Comparison of ENCODE assay signal across 12 cellular contexts in genomic region chr5:94785111-94785510, GRCh38.
DNase-seq lines count a peak whose midpoint lies in the region; ATAC-seq and TF ChIP-seq lines count a peak whose summit lies in the region.
"Had no signal": no experiment of that assay in that cellular context is flagged by ENCODE, and none has a peak within 500 bp of the region (broad histone marks: within the 10 kb centered on the region; RNA-seq: fewer than 3 reads in every experiment).

No MANE protein-coding gene starts in this region.

- H4K8ac ChIP-seq in mesenchymal stem cell (ENCODE audit: low read length): no peak overlapping the region

- no peaks in the 10 kb centered on the region for H3F3A ChIP-seq in SK-N-SH (replicated peaks; ENCODE audit: insufficient read depth)

- H3K79me2 ChIP-seq in SK-N-SH (ENCODE audit: insufficient read depth): no peaks in the 10 kb centered on the region

- no peak overlapping the region for H3K4ac ChIP-seq in mesenchymal stem cell (ENCODE audit: low read depth in 1 of 2, low read length in 2 of 2)

- H3K9me3 ChIP-seq in SK-N-SH: no peaks in the 10 kb centered on the region
- H3K9me3 ChIP-seq in mesenchymal stem cell (ENCODE audit: control insufficient read depth, low read length): no peaks in the 10 kb centered on the region
- no peaks in the 10 kb centered on the region for H3K9me3 ChIP-seq in effector memory CD4-positive, alpha-beta T cell (ENCODE audit: control insufficient read depth, low read length)
- H3K9me3 ChIP-seq: thyroid gland had no signal

- no peak for TF ChIP-seq EP300 in Ishikawa (IDR thresholded peaks at IDR 0.05; ENCODE audit: borderline replicate concordance)
- TF ChIP-seq EP300 in SK-N-SH (IDR thresholded peaks at IDR 0.05; ENCODE audit: borderline replicate concordance in 1 of 2, low read depth in 1 of 2, low read length in 1 of 2): no peak

- no peaks in the 10 kb centered on the region for H3K9me2 ChIP-seq in SK-N-SH

- peak; percentile 54 for TF ChIP-seq CTCF in SK-N-SH (IDR thresholded peaks at IDR 0.05)

- peak; percentile 26 for TF ChIP-seq RAD21 in Ishikawa (IDR thresholded peaks at IDR 0.05; ENCODE audit: low read depth)
- peak; percentile 73 for TF ChIP-seq RAD21 in SK-N-SH (IDR thresholded peaks at IDR 0.05; ENCODE audit: low read length)

- H3K9ac ChIP-seq in SK-N-SH: no peak overlapping the region
- H3K9ac ChIP-seq in mesenchymal stem cell (ENCODE audit: low read length): no peak overlapping the region

- H2BK120ac ChIP-seq in mesenchymal stem cell (ENCODE audit: low read depth, low read length): no peak overlapping the region

- no peak overlapping the region for H3K4me3 ChIP-seq in SK-N-SH (ENCODE audit: low read depth in 2 of 2, low read length in 1 of 2)
- H3K4me3 ChIP-seq in mesenchymal stem cell (ENCODE audit: insufficient read depth in 1 of 2, low read depth in 1 of 2, low read length in 2 of 2): no peak overlapping the region
- no peak overlapping the region for H3K4me3 ChIP-seq in effector memory CD4-positive, alpha-beta T cell (ENCODE audit: insufficient read depth, low read depth, low read length, poor library complexity, severe bottlenecking)
- H3K4me3 ChIP-seq: lung, thyroid gland had no signal

- H3K4me2 ChIP-seq in SK-N-SH (no peak overlapping the region), mesenchymal stem cell (ENCODE audit: low read length, poor library complexity, severe bottlenecking) (no peak overlapping the region)

- no peaks in the 10 kb centered on the region; a peak in 1 of 4 replicates for H3K4me1 ChIP-seq in SK-N-SH (ENCODE audit: control insufficient read depth in 1 of 2, insufficient read depth in 2 of 2, low read depth in 1 of 2, low read length in 1 of 2)
- no peaks in the 10 kb centered on the region for H3K4me1 ChIP-seq in mesenchymal stem cell (ENCODE audit: control insufficient read depth, insufficient read depth, low read depth, low read length)
- H3K4me1 ChIP-seq in effector memory CD4-positive, alpha-beta T cell (ENCODE audit: control insufficient read depth, insufficient read depth, low read length, poor library complexity, severe bottlenecking): no peaks in the 10 kb centered on the region
- H3K4me1 ChIP-seq: thyroid gland had no signal

- H3K27ac ChIP-seq in SK-N-SH (ENCODE audit: low read depth in 2 of 2, low read length in 1 of 2): no peak overlapping the region; a peak in 1 of 4 replicates
- no peak overlapping the region for H3K27ac ChIP-seq in mesenchymal stem cell (ENCODE audit: low read length, poor library complexity, severe bottlenecking)
- H3K27ac ChIP-seq in effector memory CD4-positive, alpha-beta T cell (ENCODE audit: insufficient read depth, low read length, poor library complexity, severe bottlenecking): no peak overlapping the region
- H3K27ac ChIP-seq: thyroid gland had no signal

- H2BK15ac ChIP-seq in mesenchymal stem cell (ENCODE audit: low read depth, poor library complexity, severe bottlenecking): no peak overlapping the region

- H2AK5ac ChIP-seq in mesenchymal stem cell (ENCODE audit: low read length, severe bottlenecking): no peak overlapping the region

- H2AFZ ChIP-seq in SK-N-SH (ENCODE audit: low read depth): no peak overlapping the region
- no peak overlapping the region for H2AFZ ChIP-seq in mesenchymal stem cell (ENCODE audit: low read depth, low read length)

- H3K23ac ChIP-seq in mesenchymal stem cell (ENCODE audit: low read length in 2 of 2): no peak overlapping the region

- no peaks in the 10 kb centered on the region for H3K27me3 ChIP-seq in SK-N-SH (ENCODE audit: insufficient read depth)
- no peaks in the 10 kb centered on the region for H3K27me3 ChIP-seq in mesenchymal stem cell (ENCODE audit: control insufficient read depth in 1 of 2, insufficient read depth in 1 of 2, low read length in 2 of 2)
- no peaks in the 10 kb centered on the region for H3K27me3 ChIP-seq in effector memory CD4-positive, alpha-beta T cell (replicated peaks; ENCODE audit: control insufficient read depth, insufficient read depth, low read length, poor library complexity, severe bottlenecking)
- H3K27me3 ChIP-seq: thyroid gland had no signal

- no peaks in the 10 kb centered on the region for H3K36me3 ChIP-seq in SK-N-SH (replicated peaks in 1 of 2; ENCODE audit: control insufficient read depth in 1 of 2, insufficient read depth in 2 of 2, low read length in 1 of 2)
- peaks cover 0 to 2% of the 10 kb centered on the region in 2 experiments for H3K36me3 ChIP-seq in mesenchymal stem cell (ENCODE audit: control insufficient read depth in 1 of 2, insufficient read depth in 2 of 2, low read depth in 1 of 2, low read length in 2 of 2)
- no peaks in the 10 kb centered on the region for H3K36me3 ChIP-seq in effector memory CD4-positive, alpha-beta T cell (ENCODE audit: control insufficient read depth, insufficient read depth, low read length)
- H3K36me3 ChIP-seq: thyroid gland had no signal

- no peak overlapping the region for H2BK12ac ChIP-seq in mesenchymal stem cell (ENCODE audit: low read length in 2 of 2)

- ATAC-seq in GM18520 (IDR thresholded peaks at IDR 0.05; ENCODE audit: unreplicated experiment): no peak
- no peak for ATAC-seq in HG02840 (IDR thresholded peaks at IDR 0.05; ENCODE audit: low FRiP score, unreplicated experiment)

- CTCF ChIA-PET in SK-N-SH (lab: Yijun Ruan, JAX): interaction anchor here (0.6 to 1.7 kb wide), 25 partner anchors 9 to 1237 kb away, joined by 3 to 8 read pairs (median 3); no protein-coding TSS in a partner anchor

- no peak overlapping the region for H4K91ac ChIP-seq in mesenchymal stem cell (ENCODE audit: low read length)

- no peaks in the 10 kb centered on the region for H3K79me1 ChIP-seq in mesenchymal stem cell (replicated peaks; ENCODE audit: low read length, poor library complexity, severe bottlenecking)

- POLR2A ChIA-PET in SK-N-SH (lab: Yijun Ruan, JAX): no interaction called here

- no peaks in the 10 kb centered on the region for H4K20me1 ChIP-seq in SK-N-SH (ENCODE audit: insufficient read depth)

- DNase-seq in DMS79 (lab: John Stamatoyannopoulos, UW) (peak; percentile 8), SK-N-SH (peak; percentile 24), mesenchymal stem cell (peak; percentile 8), NOMO-1 (lab: John Stamatoyannopoulos, UW; ENCODE audit: unreplicated experiment in 2 of 2) (no peak)
- no peak for DNase-seq in effector memory CD4-positive, alpha-beta T cell
- DNase-seq: central memory CD4-positive, alpha-beta T cell; T-helper 9 cell; thyroid gland had no signal

- no peak overlapping the region for H2BK5ac ChIP-seq in mesenchymal stem cell (ENCODE audit: low read depth, low read length, poor library complexity, severe bottlenecking)

- no peak overlapping the region for H3K14ac ChIP-seq in mesenchymal stem cell (ENCODE audit: low read length in 2 of 2)

- no peak overlapping the region for H3K18ac ChIP-seq in mesenchymal stem cell (ENCODE audit: low read depth in 1 of 2, low read length in 2 of 2)

- WGBS in SK-N-SH (ENCODE audit: low lambda C conversion rate): 63% methylated on average over 2 of the region's 2 CpGs
- WGBS in mesenchymal stem cell: 92% methylated on average over 2 of the region's 2 CpGs

TF ChIP-seq in Ishikawa, 13 proteins besides CTCF, POLR2A, EP300 and RAD21 (continues in another document):
- TF ChIP-seq, protein P1, sequence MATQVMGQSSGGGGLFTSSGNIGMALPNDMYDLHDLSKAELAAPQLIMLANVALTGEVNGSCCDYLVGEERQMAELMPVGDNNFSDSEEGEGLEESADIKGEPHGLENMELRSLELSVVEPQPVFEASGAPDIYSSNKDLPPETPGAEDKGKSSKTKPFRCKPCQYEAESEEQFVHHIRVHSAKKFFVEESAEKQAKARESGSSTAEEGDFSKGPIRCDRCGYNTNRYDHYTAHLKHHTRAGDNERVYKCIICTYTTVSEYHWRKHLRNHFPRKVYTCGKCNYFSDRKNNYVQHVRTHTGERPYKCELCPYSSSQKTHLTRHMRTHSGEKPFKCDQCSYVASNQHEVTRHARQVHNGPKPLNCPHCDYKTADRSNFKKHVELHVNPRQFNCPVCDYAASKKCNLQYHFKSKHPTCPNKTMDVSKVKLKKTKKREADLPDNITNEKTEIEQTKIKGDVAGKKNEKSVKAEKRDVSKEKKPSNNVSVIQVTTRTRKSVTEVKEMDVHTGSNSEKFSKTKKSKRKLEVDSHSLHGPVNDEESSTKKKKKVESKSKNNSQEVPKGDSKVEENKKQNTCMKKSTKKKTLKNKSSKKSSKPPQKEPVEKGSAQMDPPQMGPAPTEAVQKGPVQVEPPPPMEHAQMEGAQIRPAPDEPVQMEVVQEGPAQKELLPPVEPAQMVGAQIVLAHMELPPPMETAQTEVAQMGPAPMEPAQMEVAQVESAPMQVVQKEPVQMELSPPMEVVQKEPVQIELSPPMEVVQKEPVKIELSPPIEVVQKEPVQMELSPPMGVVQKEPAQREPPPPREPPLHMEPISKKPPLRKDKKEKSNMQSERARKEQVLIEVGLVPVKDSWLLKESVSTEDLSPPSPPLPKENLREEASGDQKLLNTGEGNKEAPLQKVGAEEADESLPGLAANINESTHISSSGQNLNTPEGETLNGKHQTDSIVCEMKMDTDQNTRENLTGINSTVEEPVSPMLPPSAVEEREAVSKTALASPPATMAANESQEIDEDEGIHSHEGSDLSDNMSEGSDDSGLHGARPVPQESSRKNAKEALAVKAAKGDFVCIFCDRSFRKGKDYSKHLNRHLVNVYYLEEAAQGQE (IDR thresholded peaks at IDR 0.05; ENCODE audit: low read depth): no peak

TF ChIP-seq in SK-N-SH, 30 proteins besides CTCF, POLR2A, EP300 and RAD21:
- TF ChIP-seq GATA2 (CRISPR knock-in tag; IDR thresholded peaks at IDR 0.05) (peak; percentile 2; the same call in 1 of the 2 replicates), TAF1 (IDR thresholded peaks at IDR 0.05; ENCODE audit: borderline replicate concordance, low read depth, low read length) (no peak), EZH2phosphoT487 (IDR thresholded peaks at IDR 0.05; ENCODE audit: borderline replicate concordance, low read depth) (no peak), YY1 (IDR thresholded peaks at IDR 0.05; ENCODE audit: low read depth) (no peak), SMC3 (IDR thresholded peaks at IDR 0.05; ENCODE audit: low read depth, low read length) (peak; percentile 17; the same call in 1 of the 2 replicates)

Comparison
In these comparisons a context has a peak if more than half of its experiments do, and no peak if none do; other contexts are left out.
1. DNase-seq: peak in DMS79 (single experiment), SK-N-SH (single experiment) and mesenchymal stem cell (single experiment); none in effector memory CD4-positive, alpha-beta T cell (0 of 3) and NOMO-1 (0 of 2).